Comparison of ENCODE assay signal across 21 cellular contexts in genomic region chr19:31641591-31641990, GRCh38.
"Had no signal": no experiment of that assay in that cellular context is flagged by ENCODE, and none has a peak within 500 bp of the region (broad histone marks: within the 10 kb centered on the region; RNA-seq: fewer than 3 reads in every experiment).

No MANE protein-coding gene starts in this region.

- H3K9me3 ChIP-seq: colonic mucosa, thyroid gland had no signal

- H3K4me1 ChIP-seq: colonic mucosa, parathyroid adenoma, thyroid gland had no signal

- H3K4me2 ChIP-seq: hepatocyte had no signal

- ATAC-seq: activated CD4-positive, CD25-positive, alpha-beta regulatory T cell treated with anti-CD3 and anti-CD28 coated beads, Interleukin-2, amount 50 U/mL, for 24 hours; activated naive CD8-positive, alpha-beta T cell treated with anti-CD3 and anti-CD28 coated beads, Interleukin-2, amount 50 U/mL, for 24 hours; effector memory CD8-positive, alpha-beta T cell; esophagus mucosa; left ventricle myocardium superior; right cardiac atrium had no signal

- H3K27ac ChIP-seq: colonic mucosa, dorsolateral prefrontal cortex, hepatocyte, parathyroid adenoma, thyroid gland, VCaP had no signal

- H3K36me3 ChIP-seq: colonic mucosa, thyroid gland had no signal

- H2AFZ ChIP-seq: hepatocyte, parathyroid adenoma had no signal

- H3K4me3 ChIP-seq: colonic mucosa, dorsolateral prefrontal cortex, hepatocyte, thyroid gland had no signal

- DNase-seq: activated CD4-positive, alpha-beta memory T cell treated with anti-CD3 and anti-CD28 coated beads, Interleukin-2, amount 10 ng/mL, durations not matched to agents 7 days and 5 days; activated CD4-positive, alpha-beta T cell treated with anti-CD3 and anti-CD28 coated beads, Interleukin-2, amount 10 ng/mL, durations not matched to agents 24 days and 14 days; activated effector memory CD4-positive, alpha-beta T cell treated with anti-CD3 and anti-CD28 coated beads, Interleukin-2, amount 50 U/mL, for 16 hours; activated naive CD4-positive, alpha-beta T cell treated with anti-CD3 and anti-CD28 coated beads, Interleukin-2, amount 10 ng/mL, durations not matched to agents 7 days and 5 days; activated naive CD8-positive, alpha-beta T cell treated with anti-CD3 and anti-CD28 coated beads, Interleukin-2, amount 50 U/mL, for 24 hours; colonic mucosa; dorsolateral prefrontal cortex; effector memory CD8-positive, alpha-beta T cell; foreskin melanocyte; glutamatergic neuron; left ventricle myocardium superior; nephron progenitor cell; right cardiac atrium; stimulated activated CD4-positive, alpha-beta T cell treated with anti-CD3 and anti-CD28 coated beads, Interleukin-1b, Interleukin-23, amount 100 ng/mL, for 48 hours; substantia nigra; thyroid gland had no signal

- H3K79me2 ChIP-seq: hepatocyte, parathyroid adenoma had no signal

- H3K9ac ChIP-seq: parathyroid adenoma had no signal

- H3K27me3 ChIP-seq: colonic mucosa, hepatocyte, thyroid gland had no signal
